ENCODE assay signal across 11 cellular contexts in the genomic region with DNA sequence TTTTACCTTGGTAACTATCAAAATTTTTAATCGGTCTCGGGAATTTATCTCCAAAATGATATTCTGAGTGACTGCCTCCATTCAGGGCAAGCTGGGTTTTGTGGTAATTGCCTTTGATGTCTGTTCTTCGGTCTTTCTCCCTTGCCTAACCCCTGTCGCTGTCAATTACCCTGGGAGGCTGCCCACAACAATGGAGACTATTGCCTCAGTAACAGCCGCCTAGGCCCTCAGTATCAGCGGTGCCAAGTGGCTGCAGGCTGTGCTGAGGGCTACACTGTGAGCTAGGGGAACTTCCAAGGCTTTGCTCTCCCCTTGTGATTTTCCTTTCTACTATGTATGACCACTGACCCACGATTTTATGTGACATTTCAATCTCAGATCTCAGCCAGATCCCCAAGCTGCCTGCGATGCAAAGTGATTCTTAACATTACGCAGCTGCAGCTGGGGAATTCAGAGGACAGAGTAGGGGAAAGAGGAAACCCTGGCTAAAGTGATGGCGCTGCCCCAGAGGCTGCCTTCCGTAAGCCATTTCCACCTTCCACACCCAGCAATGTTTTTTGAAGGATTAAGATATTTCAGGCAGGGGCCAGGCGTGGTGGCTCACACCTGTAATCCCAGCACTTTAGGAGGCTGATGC. TPM values are rescaled to one million over a fixed set of nuclear protein-coding genes. Genes with fewer than 3 reads are reported as not detected.
DNase-seq lines count a peak whose midpoint lies in the region; ATAC-seq, FAIRE-seq and TF ChIP-seq lines count a peak whose summit lies in the region.
"Had no signal": no experiment of that assay in that cellular context is flagged by ENCODE, and none has a peak within 500 bp of the region (broad histone marks: within the 10 kb centered on the region; RNA-seq: fewer than 3 reads in every experiment).

No MANE protein-coding gene starts in this region.

- H4K20me1 ChIP-seq in IMR-90 (ENCODE audit: insufficient read depth, low read length), result no peaks in the 10 kb centered on the region
- no peaks in the 10 kb centered on the region for H4K20me1 ChIP-seq in astrocyte (ENCODE audit: insufficient read depth, low read length)

- H3K4me1 Mint-ChIP-seq in astrocyte (ENCODE audit: low read depth, unreplicated experiment), result no peaks in the 10 kb centered on the region

- peak overlapping the region; percentile 24; the same call in 1 of the 2 replicates for H3K4me2 ChIP-seq in IMR-90 (ENCODE audit: low read depth, low read length)
- peak overlapping the region; percentile 27 for H3K4me2 ChIP-seq in astrocyte (ENCODE audit: low read length)
- H3K4me2 ChIP-seq in mesendoderm (ENCODE audit: low read length), result no peak overlapping the region

- no peaks in the 10 kb centered on the region for H3K4me1 ChIP-seq in BE2C
- peaks cover 3% of the 10 kb centered on the region; the same call in 1 of the 2 replicates for H3K4me1 ChIP-seq in IMR-90 (ENCODE audit: control insufficient read depth, insufficient read depth, low read length)
- H3K4me1 ChIP-seq in astrocyte (ENCODE audit: insufficient read depth, low read length), result no peaks in the 10 kb centered on the region
- H3K4me1 ChIP-seq in mesendoderm (ENCODE audit: control insufficient read depth, low read depth, low read length), result no peaks in the 10 kb centered on the region

- H3K56ac ChIP-seq in IMR-90 (ENCODE audit: extremely low read depth, insufficient read depth, low read length) (no peak overlapping the region), mesendoderm (ENCODE audit: low read length) (no peak overlapping the region)

- TF ChIP-seq RAD21 in IMR-90 (IDR thresholded peaks at IDR 0.05; ENCODE audit: low read length), result no peak

- H4K91ac ChIP-seq in IMR-90 (ENCODE audit: insufficient read depth, low read depth, low read length), result no peak overlapping the region

- no peak overlapping the region for H2BK15ac ChIP-seq in IMR-90 (ENCODE audit: low read depth, low read length)
- H2BK15ac ChIP-seq in mesendoderm (replicated peaks; ENCODE audit: low read depth), result no peak overlapping the region

- H2AK9ac ChIP-seq in IMR-90 (replicated peaks; ENCODE audit: low read depth, low read length, poor library complexity), result no peak overlapping the region

- ATAC-seq in IMR-90 (ENCODE audit: low read depth) (peak; percentile 66), HG03439 (IDR thresholded peaks at IDR 0.05; ENCODE audit: unreplicated experiment) (no peak)
- ATAC-seq: HCT116 had no signal

- H4K5ac ChIP-seq in IMR-90 (ENCODE audit: low read depth, low read length) (no peak overlapping the region; the same call in 1 of the 2 replicates), mesendoderm (ENCODE audit: low read length) (no peak overlapping the region)

- no peak overlapping the region for H3K27ac Mint-ChIP-seq in astrocyte (ENCODE audit: unreplicated experiment)

- no peak overlapping the region for H3K4me3 Mint-ChIP-seq in astrocyte (ENCODE audit: unreplicated experiment)

- H3K27ac ChIP-seq in IMR-90 (ENCODE audit: insufficient read depth, low read length), result no peak overlapping the region
- no peak overlapping the region for H3K27ac ChIP-seq in astrocyte (ENCODE audit: low read depth, low read length)
- no peak overlapping the region for H3K27ac ChIP-seq in mesendoderm (ENCODE audit: low read depth, low read length)

- H3K9ac ChIP-seq in IMR-90 (ENCODE audit: low read depth, low read length) (no peak overlapping the region; the same call in 1 of the 2 replicates), astrocyte (ENCODE audit: low read length) (no peak overlapping the region), mesendoderm (ENCODE audit: low read length) (no peak overlapping the region)

- no peaks in the 10 kb centered on the region for H3K9me1 ChIP-seq in IMR-90 (ENCODE audit: insufficient read depth, low read length)

- no peak for TF ChIP-seq POLR2A in IMR-90 (IDR thresholded peaks at IDR 0.05; ENCODE audit: low read depth, low read length)

- POLR2A ChIA-PET in IMR-90 (lab: Charles Lee; ENCODE audit: unreplicated experiment), result no interaction called here

- no peak overlapping the region for H2BK20ac ChIP-seq in IMR-90 (ENCODE audit: low read depth, low read length)

- H3K36me3 ChIP-seq in BE2C (no peaks in the 10 kb centered on the region), IMR-90 (ENCODE audit: control insufficient read depth, insufficient read depth, low read length) (no peaks in the 10 kb centered on the region), astrocyte (ENCODE audit: insufficient read depth, low read length) (no peaks in the 10 kb centered on the region), mesendoderm (ENCODE audit: control insufficient read depth, insufficient read depth, low read length) (no peaks in the 10 kb centered on the region)

- H3K36me3 Mint-ChIP-seq in astrocyte (ENCODE audit: low read depth, unreplicated experiment), result no peaks in the 10 kb centered on the region

- no peak overlapping the region; the same call in 1 of the 2 replicates for H3K18ac ChIP-seq in IMR-90 (ENCODE audit: low read depth, low read length)
- no peak overlapping the region for H3K18ac ChIP-seq in mesendoderm (ENCODE audit: low read length)

- no peak for FAIRE-seq in astrocyte (lab: Jason Lieb, UNC)

- dilution Hi-C loops in IMR-90 (cut with HindIII; ENCODE audit: low sequenced_read_pairs, unreplicated experiment), result no loop called here

- H3K9me3 ChIP-seq in BE2C, result no peaks in the 10 kb centered on the region
- H3K9me3 ChIP-seq in IMR-90 (ENCODE audit: control insufficient read depth, insufficient read depth, low read length), result no peaks in the 10 kb centered on the region
- no peaks in the 10 kb centered on the region for H3K9me3 ChIP-seq in astrocyte (ENCODE audit: insufficient read depth, low read depth, low read length)

- no peak overlapping the region for H2BK5ac ChIP-seq in IMR-90 (ENCODE audit: low read depth, low read length, poor library complexity, severe bottlenecking)
- H2BK5ac ChIP-seq in mesendoderm (ENCODE audit: low read length), result no peak overlapping the region

- no peaks in the 10 kb centered on the region for H3K27me3 ChIP-seq in BE2C
- H3K27me3 ChIP-seq in IMR-90 (ENCODE audit: control insufficient read depth, insufficient read depth, low read length), result peaks cover 1% of the 10 kb centered on the region; the same call in 1 of the 2 replicates
- no peaks in the 10 kb centered on the region for H3K27me3 ChIP-seq in astrocyte (ENCODE audit: insufficient read depth, low read length)
- no peaks in the 10 kb centered on the region for H3K27me3 ChIP-seq in mesendoderm (ENCODE audit: insufficient read depth, low read length, poor library complexity)

- H2AFZ ChIP-seq in IMR-90 (replicated peaks; ENCODE audit: low read length, poor library complexity) (peak overlapping the region; percentile 24), astrocyte (ENCODE audit: low read depth, low read length) (peak overlapping the region; percentile 50)

- no peaks in the 10 kb centered on the region for H3K9me3 Mint-ChIP-seq in astrocyte (ENCODE audit: unreplicated experiment)

- H2BK120ac ChIP-seq in IMR-90 (ENCODE audit: low read depth, low read length) (no peak overlapping the region), mesendoderm (ENCODE audit: low read depth, low read length) (no peak overlapping the region)

- H3K4me3 ChIP-seq in BE2C (ENCODE audit: low read depth, low read length) (peak overlapping the region; percentile 21; the same call in 1 of the 2 replicates), IMR-90 (ENCODE audit: insufficient read depth, low read depth, low read length) (no peak overlapping the region), astrocyte (ENCODE audit: insufficient read depth, low read depth, low read length) (no peak overlapping the region), mesendoderm (ENCODE audit: low read length) (no peak overlapping the region)

- no peak overlapping the region for H3K4ac ChIP-seq in IMR-90 (ENCODE audit: low read depth, low read length)
- H3K4ac ChIP-seq in mesendoderm (ENCODE audit: low read depth, low read length), result no peak overlapping the region

- no peak overlapping the region for H3K14ac ChIP-seq in IMR-90 (replicated peaks; ENCODE audit: low read depth, low read length)

- WGBS in IMR-90 (ENCODE audit: extremely low coverage in 2 of 2, insufficient read length in 1 of 2), 2 experiments, result 0% methylated on average over 1 of the region's 12 CpGs; no CpG with 5 or more reads in 1 of the 2 experiments
- WGBS in mesendoderm (ENCODE audit: extremely low coverage, insufficient coverage, low lambda C conversion rate), result no CpG with 5 or more reads among the region's 12 CpGs

- intact Hi-C loops in IMR-90 (cut with micrococcal nuclease), result no loop called here

- H3K23ac ChIP-seq in IMR-90 (ENCODE audit: low read depth, low read length) (no peak overlapping the region), mesendoderm (ENCODE audit: low read length) (no peak overlapping the region)

- BruUV-seq in IMR-90 (replicated peaks; lab: Mats Ljungman, UMichigan), result no TSS peak

- no peak overlapping the region for H4K8ac ChIP-seq in IMR-90 (ENCODE audit: low read depth in 2 of 2, low read length in 2 of 2)
- no peak overlapping the region for H4K8ac ChIP-seq in mesendoderm (ENCODE audit: low read depth, low read length)

- H3K79me2 ChIP-seq in astrocyte (ENCODE audit: insufficient read depth, low read length) (no peaks in the 10 kb centered on the region), mesendoderm (ENCODE audit: control insufficient read depth, insufficient read depth, low read length) (no peaks in the 10 kb centered on the region)

- CTCF ChIA-PET in IMR-90 (lab: Yijun Ruan, JAX), result interaction anchor here (0.6 kb wide), 1 partner anchor 22 kb away, joined by 3 read pairs; no protein-coding TSS in a partner anchor

- DNase-seq in BE2C (peak; percentile 24), IMR-90 (no peak), astrocyte (ENCODE audit: low read depth) (no peak), mesendoderm (peak; percentile 62), NCI-H1048 (lab: John Stamatoyannopoulos, UW) (no peak), SIG-M5 (lab: John Stamatoyannopoulos, UW) (no peak)
- no peak for DNase-seq in central memory CD4-positive, alpha-beta T cell
- DNase-seq: effector CD4-positive, alpha-beta T cell; NCI-H2227 treated with DMSO at 0.1 percent for 48 hours had no signal

- TF ChIP-seq CTCF in BE2C (IDR thresholded peaks at IDR 0.05; ENCODE audit: low read depth, low read length), result no peak
- no peak for TF ChIP-seq CTCF in IMR-90 (conservative IDR thresholded peaks at IDR 0.05; ENCODE audit: low read depth, low read length)
- TF ChIP-seq CTCF in astrocyte (IDR thresholded peaks at IDR 0.05; ENCODE audit: insufficient read depth, low read depth, low read length), result no peak

- H2AK5ac ChIP-seq in IMR-90 (ENCODE audit: low read depth, low read length) (no peak overlapping the region), mesendoderm (ENCODE audit: low read length) (no peak overlapping the region)

- H3K79me1 ChIP-seq in IMR-90 (ENCODE audit: low read depth in 1 of 2, low read length in 2 of 2), result no peaks in the 10 kb centered on the region
- no peaks in the 10 kb centered on the region for H3K79me1 ChIP-seq in mesendoderm (ENCODE audit: low read length)

- no peaks in the 10 kb centered on the region for H3K27me3 Mint-ChIP-seq in astrocyte (ENCODE audit: low read depth, unreplicated experiment)

- in situ Hi-C loops in IMR-90 (cut with MboI; ENCODE audit: low sequenced_read_pairs), result loop anchor here (25.0 kb wide), 1 partner anchor 109 kb away; no protein-coding TSS in a partner anchor

RNA-seq across cellular contexts. Expression of a gene that starts 36.2 kb away (rescaled TPM):
- 0.06 TPM for polyA plus RNA-seq in BE2C (2012; ENCODE audit: insufficient read depth, insufficient read length, low read depth)
- total RNA-seq in IMR-90 (2012; rRNA removed), result 60.5 and 66.9 TPM in 2 replicates
- polyA plus RNA-seq in IMR-90 (2012; rRNA removed), result 10.0 and 10.1 TPM in 2 replicates
- 2.7 and 2.8 TPM in 2 replicates for polyA plus RNA-seq in IMR-90 (2012; cell fraction: cytosol; rRNA removed)
- 2.1 and 8.6 TPM in 2 replicates for polyA plus RNA-seq in IMR-90 (2012; cell fraction: nucleus; rRNA removed; ENCODE audit: low replicate concordance)
- 72.5 and 74.8 TPM in 2 replicates for total RNA-seq in astrocyte
- polyA plus RNA-seq in mesendoderm (2013, experiment 1 of 2), result 35.6 TPM
- 36.6 TPM for polyA plus RNA-seq in mesendoderm (2013, experiment 2 of 2)

RNA-seq across cellular contexts. Expression of a gene that starts 50.0 kb away (rescaled TPM):
- polyA plus RNA-seq in BE2C (2012; ENCODE audit: insufficient read depth, insufficient read length, low read depth), result not detected
- total RNA-seq in IMR-90 (2012; rRNA removed) (not detected in 2 replicates), astrocyte (not detected in 2 replicates)
- polyA plus RNA-seq in IMR-90 (2012; rRNA removed), result not detected in 2 replicates
- not detected in 2 replicates for polyA plus RNA-seq in IMR-90 (2012; cell fraction: cytosol; rRNA removed)
- polyA plus RNA-seq in IMR-90 (2012; cell fraction: nucleus; rRNA removed; ENCODE audit: low replicate concordance), result not detected in 2 replicates
- 1.3 TPM for polyA plus RNA-seq in mesendoderm (2013, experiment 1 of 2)
- polyA plus RNA-seq in mesendoderm (2013, experiment 2 of 2), result 1.1 TPM

Comparison
In these comparisons a context has a peak if more than half of its experiments do, and no peak if none do; other contexts are left out.
1. DNase-seq: peak in BE2C (single experiment) and mesendoderm (single experiment); none in IMR-90 (single experiment), astrocyte (single experiment), NCI-H1048 (single experiment), central memory CD4-positive, alpha-beta T cell (single experiment) and SIG-M5 (single experiment).